In the genomic region with DNA sequence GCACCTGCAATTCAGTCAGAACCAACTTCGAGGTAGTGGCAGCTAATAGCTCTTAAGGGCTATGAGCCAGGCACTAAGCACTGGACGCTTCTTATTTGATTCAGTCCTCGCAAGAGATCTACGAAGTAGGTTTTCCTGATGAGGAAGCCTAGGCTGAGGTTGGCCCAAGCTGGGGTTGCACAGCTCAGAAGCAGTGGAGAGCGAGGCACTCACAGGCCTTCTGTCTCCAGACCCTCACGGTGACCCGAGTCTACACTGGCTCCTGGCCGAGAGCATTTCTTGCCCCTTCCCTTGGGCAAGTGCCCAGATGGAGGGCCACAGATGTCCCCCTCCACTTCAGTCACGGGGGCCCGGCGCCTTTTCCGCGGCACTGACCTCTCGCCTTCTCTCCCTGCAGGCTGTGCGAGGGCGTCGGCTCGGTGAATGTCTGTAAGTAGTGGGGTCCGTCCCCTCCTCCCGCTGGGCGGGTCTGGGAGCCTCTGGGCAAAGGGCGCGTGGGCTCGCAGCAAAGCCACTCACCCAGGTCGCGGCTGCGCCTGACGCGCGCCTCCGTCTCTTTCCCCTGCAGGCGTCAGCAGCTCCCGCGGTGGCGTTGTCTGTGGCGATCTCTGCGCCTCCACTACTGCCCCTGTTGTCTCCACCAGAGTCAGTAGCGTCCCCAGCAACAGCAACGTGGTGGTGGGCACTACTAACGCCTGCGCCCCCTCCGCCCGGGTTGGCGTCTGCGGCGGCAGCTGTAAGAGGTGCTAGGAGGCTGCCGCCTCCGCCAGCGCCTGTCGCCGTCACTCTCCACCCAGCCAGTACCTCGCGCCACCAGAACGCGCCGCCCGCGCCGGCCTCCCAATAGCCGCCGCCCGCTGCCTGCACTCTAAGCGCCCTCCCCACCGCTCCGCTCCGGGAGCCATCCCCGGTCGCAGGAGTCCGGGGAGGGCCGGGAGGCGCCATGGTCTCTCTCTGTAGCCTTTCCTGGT, we compare ENCODE assay signal across 9 cellular contexts. TPM values are rescaled to one million over a fixed set of nuclear protein-coding genes. Genes with fewer than 3 reads are reported as not detected.
DNase-seq lines count a peak whose midpoint lies in the region; ATAC-seq and TF ChIP-seq lines count a peak whose summit lies in the region.
"Had no signal": no experiment of that assay in that cellular context is flagged by ENCODE, and none has a peak within 500 bp of the region (broad histone marks: within the 10 kb centered on the region; RNA-seq: fewer than 3 reads in every experiment).

No MANE protein-coding gene starts in this region.

- no peak for TF ChIP-seq EP300 in SK-N-SH (IDR thresholded peaks at IDR 0.05; ENCODE audit: borderline replicate concordance in 1 of 2, low read depth in 1 of 2, low read length in 1 of 2)

- peak; percentile 91 for DNase-seq in H7
- peak; percentile 89 for DNase-seq in SK-N-SH
- DNase-seq in cerebellum (ENCODE audit: low spot score) = peak; percentile 61
- DNase-seq in kidney tubule cell (ENCODE audit: low spot score) = peak; percentile 71
- peak; percentile 47 to 66 for DNase-seq in stimulated activated CD4-positive, alpha-beta T cell treated with anti-CD3 and anti-CD28 coated beads, Interleukin-2, amount 100 ng/mL, for 24 hours

- H4K20me1 ChIP-seq in SK-N-SH (ENCODE audit: insufficient read depth) = no peaks in the 10 kb centered on the region

- H3K9me2 ChIP-seq in SK-N-SH = no peaks in the 10 kb centered on the region

- POLR2A ChIA-PET in SK-N-SH (lab: Yijun Ruan, JAX) = interaction anchor here (0.6 to 1.5 kb wide), 3 partner anchors 16 to 108 kb away, joined by 3 to 5 read pairs (median 3); no protein-coding TSS in a partner anchor

- CTCF ChIA-PET in SK-N-SH (lab: Yijun Ruan, JAX) = interaction anchor here (0.6 to 13.3 kb wide), 21 partner anchors 8 to 684 kb away, joined by 3 to 218 read pairs (median 4); a partner anchor contains a TSS

- H3K4me3 ChIP-seq in H7 (ENCODE audit: insufficient read depth, low read depth, low read length) (peak overlapping the region; percentile 51), SK-N-SH (ENCODE audit: low read depth in 2 of 2, low read length in 1 of 2) (peak overlapping the region; percentile 29 to 39; a peak in 3 of 4 replicates)

- H3K27me3 ChIP-seq in H7 (ENCODE audit: control insufficient read depth, insufficient read depth, low read length) = peaks cover 35% of the 10 kb centered on the region
- H3K27me3 ChIP-seq in SK-N-SH (ENCODE audit: insufficient read depth) = no peaks in the 10 kb centered on the region

- ATAC-seq in GM21723 (IDR thresholded peaks at IDR 0.05; ENCODE audit: unreplicated experiment) (no peak), HG03521 (IDR thresholded peaks at IDR 0.05; ENCODE audit: unreplicated experiment) (no peak)

- peak overlapping the region; percentile 91; the same call in 1 of the 2 replicates for H2AFZ ChIP-seq in SK-N-SH (ENCODE audit: low read depth)

- WGBS in SK-N-SH (ENCODE audit: low lambda C conversion rate) = 20% methylated on average over 53 of the region's 71 CpGs

- H3K9ac ChIP-seq in SK-N-SH = no peak overlapping the region; the same call in 1 of the 2 replicates

- no peaks in the 10 kb centered on the region for H3F3A ChIP-seq in SK-N-SH (replicated peaks; ENCODE audit: insufficient read depth)

- H3K36me3 ChIP-seq in H7 (replicated peaks; ENCODE audit: control insufficient read depth, insufficient read depth, low read length) (no peaks in the 10 kb centered on the region), SK-N-SH (replicated peaks in 1 of 2; ENCODE audit: control insufficient read depth in 1 of 2, insufficient read depth in 2 of 2, low read length in 1 of 2) (no peaks in the 10 kb centered on the region)

- H3K27ac ChIP-seq in 22Rv1 (no peak overlapping the region), SK-N-SH (ENCODE audit: low read depth in 2 of 2, low read length in 1 of 2) (no peak overlapping the region)

- H3K4me2 ChIP-seq in SK-N-SH = peak overlapping the region; percentile 74

- peaks cover 0 to 9% of the 10 kb centered on the region in 2 experiments; a peak in 1 of 4 replicates for H3K4me1 ChIP-seq in SK-N-SH (ENCODE audit: control insufficient read depth in 1 of 2, insufficient read depth in 2 of 2, low read depth in 1 of 2, low read length in 1 of 2)

- no peak; the same call in 1 of the 2 replicates for TF ChIP-seq RAD21 in SK-N-SH (IDR thresholded peaks at IDR 0.05; ENCODE audit: low read length)

- peak; percentile 62 for TF ChIP-seq CTCF in 22Rv1 (IDR thresholded peaks at IDR 0.05)
- TF ChIP-seq CTCF in SK-N-SH (IDR thresholded peaks at IDR 0.05) = no peak

- no peaks in the 10 kb centered on the region for H3K79me2 ChIP-seq in SK-N-SH (ENCODE audit: insufficient read depth)

- no peaks in the 10 kb centered on the region for H3K9me3 ChIP-seq in SK-N-SH

TF ChIP-seq in SK-N-SH, 30 proteins besides CTCF, POLR2A, EP300 and RAD21:
- TF ChIP-seq, protein P1, sequence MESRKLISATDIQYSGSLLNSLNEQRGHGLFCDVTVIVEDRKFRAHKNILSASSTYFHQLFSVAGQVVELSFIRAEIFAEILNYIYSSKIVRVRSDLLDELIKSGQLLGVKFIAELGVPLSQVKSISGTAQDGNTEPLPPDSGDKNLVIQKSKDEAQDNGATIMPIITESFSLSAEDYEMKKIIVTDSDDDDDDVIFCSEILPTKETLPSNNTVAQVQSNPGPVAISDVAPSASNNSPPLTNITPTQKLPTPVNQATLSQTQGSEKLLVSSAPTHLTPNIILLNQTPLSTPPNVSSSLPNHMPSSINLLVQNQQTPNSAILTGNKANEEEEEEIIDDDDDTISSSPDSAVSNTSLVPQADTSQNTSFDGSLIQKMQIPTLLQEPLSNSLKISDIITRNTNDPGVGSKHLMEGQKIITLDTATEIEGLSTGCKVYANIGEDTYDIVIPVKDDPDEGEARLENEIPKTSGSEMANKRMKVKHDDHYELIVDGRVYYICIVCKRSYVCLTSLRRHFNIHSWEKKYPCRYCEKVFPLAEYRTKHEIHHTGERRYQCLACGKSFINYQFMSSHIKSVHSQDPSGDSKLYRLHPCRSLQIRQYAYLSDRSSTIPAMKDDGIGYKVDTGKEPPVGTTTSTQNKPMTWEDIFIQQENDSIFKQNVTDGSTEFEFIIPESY (IDR thresholded peaks at IDR 0.05; ENCODE audit: borderline replicate concordance, low read depth) = no peak
- TF ChIP-seq TEAD4 (IDR thresholded peaks at IDR 0.05; ENCODE audit: borderline replicate concordance, insufficient read depth) (no peak), MXI1 (IDR thresholded peaks at IDR 0.05; ENCODE audit: low read depth, low read length) (0 out of 2 replicates have a peak, but pooled peaks have one; percentile 51)

RNA-seq across cellular contexts. Expression of a gene that starts 13.1 kb away (rescaled TPM):
- 0.10 TPM in 1 of 2 replicates, not detected in the other for total RNA-seq in H7 (2014; rRNA removed; shearing (Covaris generic))
- 0.03 TPM in 1 of 2 replicates, not detected in the other for polyA plus RNA-seq in SK-N-SH (2012; rRNA removed)
- polyA plus RNA-seq in SK-N-SH (2012; cell fraction: cytosol; rRNA removed) = not detected in 2 replicates
- polyA plus RNA-seq in SK-N-SH (2012; cell fraction: nucleus; rRNA removed) = not detected in 2 replicates
- not detected for total RNA-seq in cerebellum
- total RNA-seq: glomerular endothelial cell had no signal

RNA-seq across cellular contexts. Expression of a gene that starts 16.8 kb away (rescaled TPM):
- total RNA-seq in H7 (2014; rRNA removed; shearing (Covaris generic)) = not detected in 2 replicates
- 0.80 and 1.9 TPM in 2 replicates for polyA plus RNA-seq in SK-N-SH (2012; rRNA removed)
- polyA plus RNA-seq in SK-N-SH (2012; cell fraction: cytosol; rRNA removed) = 0.42 and 0.83 TPM in 2 replicates
- polyA plus RNA-seq in SK-N-SH (2012; cell fraction: nucleus; rRNA removed) = 1.1 and 1.8 TPM in 2 replicates
- total RNA-seq in cerebellum = not detected
- total RNA-seq: glomerular endothelial cell had no signal

RNA-seq across cellular contexts. Expression of a gene that starts 33.7 kb away (rescaled TPM):
- total RNA-seq in H7 (2014; rRNA removed; shearing (Covaris generic)) = not detected in 2 replicates
- 0.34 and 0.56 TPM in 2 replicates for polyA plus RNA-seq in SK-N-SH (2012; rRNA removed)
- 0.18 and 0.20 TPM in 2 replicates for polyA plus RNA-seq in SK-N-SH (2012; cell fraction: cytosol; rRNA removed)
- 0.99 and 1.1 TPM in 2 replicates for polyA plus RNA-seq in SK-N-SH (2012; cell fraction: nucleus; rRNA removed)
- not detected for total RNA-seq in cerebellum
- total RNA-seq: glomerular endothelial cell had no signal

RNA-seq across cellular contexts. Expression of a gene that starts 59.2 kb away (rescaled TPM):
- total RNA-seq in H7 (2014; rRNA removed; shearing (Covaris generic)) = not detected in 2 replicates
- not detected in 2 replicates for polyA plus RNA-seq in SK-N-SH (2012; rRNA removed)
- polyA plus RNA-seq in SK-N-SH (2012; cell fraction: cytosol; rRNA removed) = not detected in 2 replicates
- not detected in 2 replicates for polyA plus RNA-seq in SK-N-SH (2012; cell fraction: nucleus; rRNA removed)
- total RNA-seq in cerebellum = not detected
- total RNA-seq: glomerular endothelial cell had no signal
